ENCODE assay signal across 7 cellular contexts in genomic region chr20:2207770-2208097, GRCh38.
DNase-seq lines count a peak whose midpoint lies in the region; ATAC-seq and TF ChIP-seq lines count a peak whose summit lies in the region.

No MANE protein-coding gene starts in this region.

- no peaks in the 10 kb centered on the region for H3K9me3 ChIP-seq in smooth muscle cell (replicated peaks; ENCODE audit: low read depth)

- TF ChIP-seq CTCF in RWPE1 (conservative IDR thresholded peaks at IDR 0.05; ENCODE audit: low read depth) (peak; percentile 44), foreskin keratinocyte (conservative IDR thresholded peaks at IDR 0.05) (no peak), smooth muscle cell (IDR thresholded peaks at IDR 0.05; ENCODE audit: borderline replicate concordance, insufficient read depth, poor library complexity, severe bottlenecking) (no peak)

- H3K4me3 ChIP-seq in smooth muscle cell: peak overlapping the region; percentile 73

- WGBS in smooth muscle cell (ENCODE audit: low lambda C conversion rate): 11% methylated on average over 17 of the region's 17 CpGs

- H3F3A ChIP-seq in smooth muscle cell (ENCODE audit: low read depth): no peaks in the 10 kb centered on the region

- peak overlapping the region; percentile 54 for H3K9ac ChIP-seq in smooth muscle cell (ENCODE audit: low read depth)

- peaks cover 19% of the 10 kb centered on the region for H3K27me3 ChIP-seq in foreskin keratinocyte
- no peaks in the 10 kb centered on the region for H3K27me3 ChIP-seq in smooth muscle cell (ENCODE audit: low read depth)

- ATAC-seq in GM21723 (IDR thresholded peaks at IDR 0.05; ENCODE audit: unreplicated experiment) (peak; percentile 28), foreskin keratinocyte (no peak), GM21737 (IDR thresholded peaks at IDR 0.05; ENCODE audit: unreplicated experiment) (no peak)

- POLR2A ChIA-PET in RWPE1 (lab: Yijun Ruan, JAX; ENCODE audit: low non-redundant PET): interaction anchor here (0.5 to 0.8 kb wide), 2 partner anchors 29 to 244 kb away, joined by 3 read pairs; no protein-coding TSS in a partner anchor

- CTCF ChIA-PET in RWPE1 (lab: Yijun Ruan, JAX): interaction anchor here (0.5 to 2.4 kb wide), 23 partner anchors 11 to 368 kb away, joined by 3 to 29 read pairs (median 4); no protein-coding TSS in a partner anchor

- H3K27ac ChIP-seq in RWPE1: no peak overlapping the region
- peak overlapping the region; percentile 79 for H3K27ac ChIP-seq in foreskin keratinocyte
- no peak overlapping the region for H3K27ac ChIP-seq in smooth muscle cell (ENCODE audit: low read depth)

- no peaks in the 10 kb centered on the region for H3K79me2 ChIP-seq in smooth muscle cell (ENCODE audit: low read depth)

- DNase-seq in RWPE1 (ENCODE audit: low spot score): no peak
- DNase-seq in foreskin keratinocyte: no peak
- DNase-seq in smooth muscle cell (lab: John Stamatoyannopoulos, UW; ENCODE audit: unreplicated experiment): no peak
- no peak for DNase-seq in GDM1 (lab: John Stamatoyannopoulos, UW)
- no peak for DNase-seq in GM19240 (ENCODE audit: insufficient read length, low spot score)

- no peaks in the 10 kb centered on the region for H3K36me3 ChIP-seq in smooth muscle cell (ENCODE audit: low read depth)

- H2AFZ ChIP-seq in smooth muscle cell (ENCODE audit: low read depth): peak overlapping the region; percentile 98

- H3K4me1 ChIP-seq in foreskin keratinocyte: peaks cover 8% of the 10 kb centered on the region
- no peaks in the 10 kb centered on the region for H3K4me1 ChIP-seq in smooth muscle cell (ENCODE audit: low read depth)

- H4K20me1 ChIP-seq in smooth muscle cell (ENCODE audit: low read depth): no peaks in the 10 kb centered on the region

- peak overlapping the region; percentile 89 for H3K4me2 ChIP-seq in smooth muscle cell
